26 cellular contexts compared by ENCODE assay signal in genomic region chr17:55533611-55534010, GRCh38. TPM values are rescaled to one million over a fixed set of nuclear protein-coding genes. Genes with fewer than 3 reads are reported as not detected.
DNase-seq lines count a peak whose midpoint lies in the region; ATAC-seq and TF ChIP-seq lines count a peak whose summit lies in the region.
"Had no signal": no experiment of that assay in that cellular context is flagged by ENCODE, and none has a peak within 500 bp of the region (broad histone marks: within the 10 kb centered on the region; RNA-seq: fewer than 3 reads in every experiment).

No MANE protein-coding gene starts in this region.

- H3K27ac ChIP-seq in PC-3 (ENCODE audit: low read length) (no peak overlapping the region), psoas muscle (no peak overlapping the region)
- H3K27ac ChIP-seq: Peyer's patch had no signal

- H4K20me1 ChIP-seq in PC-3 (ENCODE audit: low read length): no peaks in the 10 kb centered on the region

- H3K4me3 ChIP-seq in PC-3 (ENCODE audit: low read length): no peak overlapping the region
- no peak overlapping the region for H3K4me3 ChIP-seq in choroid plexus epithelial cell (ENCODE audit: low read depth, low read length)
- no peak overlapping the region for H3K4me3 ChIP-seq in fibroblast of the aortic adventitia (ENCODE audit: low read depth, low read length)
- no peak overlapping the region for H3K4me3 ChIP-seq in psoas muscle
- H3K4me3 ChIP-seq: K562, Peyer's patch had no signal

- H3K4me2 ChIP-seq in PC-3 (ENCODE audit: low read length): no peak overlapping the region

- intact Hi-C loops in PC-3 (cut with micrococcal nuclease): no loop called here
- intact Hi-C loops in psoas muscle (cut with DNase I): no loop called here

- no peaks in the 10 kb centered on the region for H3K79me2 ChIP-seq in PC-3 (ENCODE audit: low read length)

- CTCF ChIA-PET in PC-3 (lab: Charles Lee): interaction anchor here (1.2 kb wide), 1 partner anchor 52 kb away, joined by 6 read pairs; no protein-coding TSS in a partner anchor

- H3F3A ChIP-seq in PC-3 (ENCODE audit: low read length, unreplicated experiment): no peaks in the 10 kb centered on the region

- H3K36me3 ChIP-seq in PC-3 (ENCODE audit: low read depth, low read length) (no peaks in the 10 kb centered on the region), psoas muscle (ENCODE audit: insufficient read depth in 1 of 2, low read depth in 1 of 2) (no peaks in the 10 kb centered on the region)
- H3K36me3 ChIP-seq: Peyer's patch had no signal

- H3K9ac ChIP-seq in PC-3 (ENCODE audit: low read length): no peak overlapping the region

- TF ChIP-seq CTCF in PC-3 (conservative IDR thresholded peaks at IDR 0.05; ENCODE audit: low read depth, low read length) (no peak), choroid plexus epithelial cell (conservative IDR thresholded peaks at IDR 0.05; ENCODE audit: low read depth, low read length) (no peak), fibroblast of the aortic adventitia (IDR thresholded peaks at IDR 0.05; ENCODE audit: insufficient read depth, low read length) (no peak), psoas muscle (IDR thresholded peaks at IDR 0.05) (no peak)

- DNase-seq in PC-3 (no peak), choroid plexus epithelial cell (ENCODE audit: low read depth) (peak; percentile 41), fibroblast of the aortic adventitia (ENCODE audit: low read depth) (peak; percentile 60), stromal cell of bone marrow (ENCODE audit: low read depth) (peak; percentile 6), psoas muscle (no peak)
- DNase-seq in activated CD4-positive, alpha-beta T cell treated with anti-CD3 and anti-CD28 coated beads, Interleukin-2, amount 50 U/mL, for 1 hour: no peak
- DNase-seq: C1 segment of cervical spinal cord; CD4-positive, alpha-beta memory T cell; COR-L47; Kasumi-1; MV-4-11; NCI-H1105 treated with DMSO at 0.1 percent for 48 hours; NCI-H146; NCI-H1930; NCI-H446 treated with DMSO at 0.1 percent for 48 hours; NCI-H526 treated with DMSO at 0.1 percent for 48 hours; Peyer's patch; SHP77 treated with DMSO at 0.1 percent for 48 hours; SW 1271 had no signal

- H3K4me1 ChIP-seq in PC-3 (ENCODE audit: insufficient read depth, low read length): no peaks in the 10 kb centered on the region
- H3K4me1 ChIP-seq in psoas muscle: no peaks in the 10 kb centered on the region
- H3K4me1 ChIP-seq: Peyer's patch had no signal

- no peak overlapping the region for H2AFZ ChIP-seq in PC-3 (ENCODE audit: low read length)

- no TSS peak for BruUV-seq in PC-3 (replicated peaks; lab: Mats Ljungman, UMichigan)

- no peaks in the 10 kb centered on the region for H3K9me2 ChIP-seq in PC-3 (replicated peaks; ENCODE audit: low read length)

- H3K27me3 ChIP-seq in PC-3 (ENCODE audit: low read length) (peaks cover 3% of the 10 kb centered on the region; the same call in 1 of the 2 replicates), psoas muscle (ENCODE audit: insufficient read depth in 3 of 3, low read length in 2 of 3) (no peaks in the 10 kb centered on the region)
- H3K27me3 ChIP-seq: Peyer's patch had no signal

- POLR2A ChIA-PET in PC-3 (lab: Charles Lee; ENCODE audit: unreplicated experiment): interaction anchor here (0.6 kb wide), 1 partner anchor 38 kb away, joined by 6 read pairs; no protein-coding TSS in a partner anchor

- ATAC-seq in PC-3 (peak; percentile 65), psoas muscle (no peak), HG02884 (IDR thresholded peaks at IDR 0.05; ENCODE audit: unreplicated experiment) (no peak)
- ATAC-seq: HepG2, K562 had no signal

- no peaks in the 10 kb centered on the region for H3K9me3 ChIP-seq in PC-3 (ENCODE audit: low read length)
- H3K9me3 ChIP-seq in psoas muscle: no peaks in the 10 kb centered on the region
- H3K9me3 ChIP-seq: Peyer's patch had no signal

RNA-seq across cellular contexts. Expression of gene SMIM36, which starts 22.4 kb away (rescaled TPM):
- total RNA-seq in PC-3 (2014; rRNA removed) (not detected in 2 replicates), fibroblast of the aortic adventitia (ENCODE audit: low replicate concordance) (not detected in 2 replicates), psoas muscle (not detected)
- not detected for polyA plus RNA-seq in psoas muscle
- total RNA-seq: A673; CD4-positive, alpha-beta memory T cell; H4; HepG2; HT1080; K562; MCF 10A; Peyer's patch had no signal
- polyA plus RNA-seq: CD4-positive, alpha-beta memory T cell; HepG2; K562 had no signal

Comparison
In these comparisons a context has a peak if more than half of its experiments do, and no peak if none do; other contexts are left out.
1. DNase-seq: peak in choroid plexus epithelial cell (single experiment), fibroblast of the aortic adventitia (single experiment) and stromal cell of bone marrow (single experiment); none in PC-3 (single experiment), psoas muscle (0 of 2) and activated CD4-positive, alpha-beta T cell treated with anti-CD3 and anti-CD28 coated beads, Interleukin-2, amount 50 U/mL, for 1 hour (single experiment).